1 cellular context compared by ENCODE assay signal in genomic region chr11:6825333-6825744, GRCh38.
TF ChIP-seq lines count a peak whose summit lies in the region.

No MANE protein-coding gene starts in this region.

TF ChIP-seq in HEK293, 187 proteins besides CTCF, POLR2A, EP300 and RAD21 (continued from another document and continues in another):
- TF ChIP-seq INSM2 (tag by site-specific recombination; IDR thresholded peaks at IDR 0.05) (peak; percentile 62; the same call in 1 of the 2 replicates), SP2 (tag by site-specific recombination; IDR thresholded peaks at IDR 0.05) (peak; percentile 77), ZNF311 (tag by site-specific recombination; IDR thresholded peaks at IDR 0.05; ENCODE audit: borderline replicate concordance) (no peak), ZNF18 (tag by site-specific recombination; IDR thresholded peaks at IDR 0.05) (no peak), ZNF580 (tag by site-specific recombination; IDR thresholded peaks at IDR 0.05) (0 out of 2 replicates have a peak, but pooled peaks have one; percentile 66), ZNF302 (tag by site-specific recombination; IDR thresholded peaks at IDR 0.05; ENCODE audit: low read depth) (no peak), ZNF600 (tag by site-specific recombination; IDR thresholded peaks at IDR 0.05) (peak; percentile 58; the same call in 1 of the 2 replicates), ZNF184 (tag by site-specific recombination; IDR thresholded peaks at IDR 0.05) (no peak), ZBTB11 (tag by site-specific recombination; conservative IDR thresholded peaks at IDR 0.05; ENCODE audit: low read depth) (peak; percentile 93), ZNF148 (tag by site-specific recombination; IDR thresholded peaks at IDR 0.05; ENCODE audit: borderline replicate concordance) (no peak), OVOL3 (tag by site-specific recombination; IDR thresholded peaks at IDR 0.05) (no peak), ZNF792 (tag by site-specific recombination; IDR thresholded peaks at IDR 0.05) (no peak), ZIC2 (tag by site-specific recombination; IDR thresholded peaks at IDR 0.05) (no peak), ZNF292 (tag by site-specific recombination; IDR thresholded peaks at IDR 0.05; ENCODE audit: borderline replicate concordance, low read depth) (no peak), BCL11A (tag by site-specific recombination; IDR thresholded peaks at IDR 0.05; ENCODE audit: low read depth) (no peak), ZNF707 (tag by site-specific recombination; IDR thresholded peaks at IDR 0.05) (no peak), ZBTB10 (tag by site-specific recombination; IDR thresholded peaks at IDR 0.05) (no peak), ZNF324 (tag by site-specific recombination; IDR thresholded peaks at IDR 0.05) (peak; percentile 62; the same call in 1 of the 2 replicates), ZNF16 (tag by site-specific recombination; IDR thresholded peaks at IDR 0.05; ENCODE audit: low read depth) (no peak), PRDM1 (tag by site-specific recombination; IDR thresholded peaks at IDR 0.05) (no peak), ZFP37 (tag by site-specific recombination; IDR thresholded peaks at IDR 0.05) (no peak), ZNF623 (tag by site-specific recombination; IDR thresholded peaks at IDR 0.05) (no peak), ZNF610 (tag by site-specific recombination; IDR thresholded peaks at IDR 0.05; ENCODE audit: borderline replicate concordance) (no peak), ZFP41 (tag by site-specific recombination; IDR thresholded peaks at IDR 0.05; ENCODE audit: borderline replicate concordance) (no peak), ZNF121 (tag by site-specific recombination; IDR thresholded peaks at IDR 0.05) (no peak), ZNF133 (tag by site-specific recombination; IDR thresholded peaks at IDR 0.05) (no peak), KLF1 (tag by site-specific recombination; IDR thresholded peaks at IDR 0.05) (no peak), GFI1B (tag by site-specific recombination; IDR thresholded peaks at IDR 0.05) (0 out of 2 replicates have a peak, but pooled peaks have one; percentile 22), KLF9 (tag by site-specific recombination; IDR thresholded peaks at IDR 0.05; ENCODE audit: low read depth) (peak; percentile 36; the same call in 1 of the 2 replicates), ZNF211 (tag by site-specific recombination; IDR thresholded peaks at IDR 0.05; ENCODE audit: low read depth) (no peak), WT1 (tag by site-specific recombination; IDR thresholded peaks at IDR 0.05) (no peak), ZNF112 (tag by site-specific recombination; IDR thresholded peaks at IDR 0.05) (no peak), ZNF747 (tag by site-specific recombination; IDR thresholded peaks at IDR 0.05) (no peak), ZNF664 (tag by site-specific recombination; IDR thresholded peaks at IDR 0.05) (no peak), YY2 (tag by site-specific recombination; IDR thresholded peaks at IDR 0.05) (no peak), ZNF777 (tag by site-specific recombination; IDR thresholded peaks at IDR 0.05; ENCODE audit: borderline replicate concordance) (no peak), ZNF248 (tag by site-specific recombination; IDR thresholded peaks at IDR 0.05) (no peak), ZBTB49 (tag by site-specific recombination; IDR thresholded peaks at IDR 0.05; ENCODE audit: low read depth) (no peak), ZNF391 (tag by site-specific recombination; IDR thresholded peaks at IDR 0.05; ENCODE audit: borderline replicate concordance, low read depth) (no peak), ZNF677 (tag by site-specific recombination; IDR thresholded peaks at IDR 0.05) (no peak), ZNF660 (tag by site-specific recombination; IDR thresholded peaks at IDR 0.05) (0 out of 2 replicates have a peak, but pooled peaks have one; percentile 62), ZNF433 (tag by site-specific recombination; IDR thresholded peaks at IDR 0.05; ENCODE audit: low read depth) (no peak), SP3 (tag by site-specific recombination; IDR thresholded peaks at IDR 0.05) (peak; percentile 41; the same call in 1 of the 2 replicates), ZNF473 (tag by site-specific recombination; IDR thresholded peaks at IDR 0.05) (no peak), YY1 (tag by site-specific recombination; IDR thresholded peaks at IDR 0.05) (no peak), REST (tag by site-specific recombination; IDR thresholded peaks at IDR 0.05) (no peak)
